ENCODE assay signal across 1 cellular context in genomic region chr22:38088723-38089473, GRCh38.
TF ChIP-seq lines count a peak whose summit lies in the region.

No MANE protein-coding gene starts in this region.

TF ChIP-seq in HCT116, 20 proteins besides CTCF, POLR2A, EP300 and RAD21 (continued from another document):
- TF ChIP-seq REST (IDR thresholded peaks at IDR 0.05; ENCODE audit: low read depth), result no peak
- no peak for TF ChIP-seq FOSL1 (IDR thresholded peaks at IDR 0.05; ENCODE audit: low read depth)
